Comparison of ENCODE assay signal across 20 cellular contexts in the genomic region with DNA sequence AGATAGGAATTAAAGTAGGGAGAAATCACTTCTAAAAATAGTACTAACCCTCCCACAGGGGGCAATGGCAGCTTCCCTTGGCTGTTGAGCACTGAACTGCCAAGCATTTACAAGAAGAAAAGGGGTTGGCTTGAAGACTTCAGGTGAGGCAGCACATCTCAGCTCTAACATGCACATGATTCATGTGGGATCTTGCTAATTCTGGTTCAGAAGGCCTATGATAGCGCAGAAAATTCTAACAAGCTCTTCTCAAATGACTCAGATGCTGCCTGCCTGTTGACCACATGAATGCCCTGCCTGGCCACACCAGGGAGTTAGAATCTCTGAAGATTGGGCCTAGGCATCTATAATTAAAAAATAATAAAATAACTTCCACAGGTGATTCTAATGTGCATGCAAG. TPM values are rescaled to one million over a fixed set of nuclear protein-coding genes. Genes with fewer than 3 reads are reported as not detected.
"Had no signal": no experiment of that assay in that cellular context is flagged by ENCODE, and none has a peak within 500 bp of the region (broad histone marks: within the 10 kb centered on the region; RNA-seq: fewer than 3 reads in every experiment).

No MANE protein-coding gene starts in this region.

- H3K4me1 ChIP-seq: lower lobe of right lung, transverse colon had no signal

- ATAC-seq: left cardiac atrium; lower lobe of right lung; naive thymus-derived CD8-positive, alpha-beta T cell; right cardiac atrium; T-cell had no signal

- H3K36me3 ChIP-seq: neutrophil, transverse colon had no signal

- H3K27ac Mint-ChIP-seq: activated CD4-positive, alpha-beta T cell treated with anti-CD3 and anti-CD28 coated beads, Interleukin-2, amount 10 ng/mL, durations not matched to agents 24 days and 14 days; T-cell had no signal

- H3K27ac ChIP-seq: lower lobe of right lung, neutrophil, transverse colon, VCaP had no signal

- H3K4me2 ChIP-seq: smooth muscle cell had no signal

- DNase-seq: activated CD4-positive, alpha-beta T cell treated with anti-CD3 and anti-CD28 coated beads, Interleukin-2, amount 10 ng/mL, durations not matched to agents 24 days and 14 days; activated gamma-delta T cell; activated T-cell treated with anti-CD3 and anti-CD28 coated beads, Interleukin-2, amount 50 U/mL, for 1 hour; effector memory CD4-positive, alpha-beta T cell; hypothalamus; left cardiac atrium; lower lobe of right lung; naive thymus-derived CD8-positive, alpha-beta T cell; posterior cingulate gyrus; right cardiac atrium; T-cell; T1000; transverse colon had no signal

- H3K27me3 Mint-ChIP-seq: activated CD4-positive, alpha-beta T cell treated with anti-CD3 and anti-CD28 coated beads, Interleukin-2, amount 10 ng/mL, durations not matched to agents 24 days and 14 days; central memory CD8-positive, alpha-beta T cell; naive thymus-derived CD8-positive, alpha-beta T cell; T-cell had no signal

- H3K27me3 ChIP-seq: neutrophil, transverse colon had no signal

- H3K4me3 ChIP-seq: lower lobe of right lung, smooth muscle cell, transverse colon had no signal

- H3K4me3 Mint-ChIP-seq: activated CD4-positive, alpha-beta T cell treated with anti-CD3 and anti-CD28 coated beads, Interleukin-2, amount 10 ng/mL, durations not matched to agents 24 days and 14 days; central memory CD8-positive, alpha-beta T cell; naive thymus-derived CD8-positive, alpha-beta T cell; T-cell had no signal

RNA-seq across cellular contexts. Expression of a gene that starts 22.6 kb away (rescaled TPM):
- total RNA-seq: activated CD8-positive, alpha-beta memory T cell treated with anti-CD3 and anti-CD28 coated beads for 36 hours; epithelial cell of proximal tubule; glomerular endothelial cell; smooth muscle cell had no signal
- polyA plus RNA-seq: smooth muscle cell had no signal
